ENCODE assay signal across 1 cellular context in the genomic region with DNA sequence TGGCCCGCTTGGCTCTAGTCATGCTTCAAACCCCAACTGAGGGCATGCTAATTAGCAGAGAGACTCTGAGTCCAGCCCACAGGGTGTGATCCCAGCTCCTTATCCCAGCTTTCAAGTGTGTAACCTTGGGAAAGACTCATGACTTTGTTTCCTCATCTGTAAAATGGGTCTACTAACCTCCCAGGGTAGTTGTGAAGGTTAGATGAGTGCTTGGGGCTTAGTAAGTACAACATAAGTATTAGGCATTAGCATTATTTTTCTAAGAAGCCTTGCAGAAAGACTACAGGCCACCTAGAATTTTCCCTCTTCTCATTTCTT.
TF ChIP-seq lines count a peak whose summit lies in the region.

No MANE protein-coding gene starts in this region.

TF ChIP-seq in HCT116, 20 proteins besides CTCF, POLR2A, EP300 and RAD21:
- no peak for TF ChIP-seq EGR1 (IDR thresholded peaks at IDR 0.05; ENCODE audit: low read depth)
- TF ChIP-seq MAX (IDR thresholded peaks at IDR 0.05) = peak; percentile 29
- no peak for TF ChIP-seq SP1 (IDR thresholded peaks at IDR 0.05; ENCODE audit: low read depth)
- no peak for TF ChIP-seq JUND (IDR thresholded peaks at IDR 0.05)
